17 cellular contexts compared by ENCODE assay signal in genomic region chr17:67582632-67583230, GRCh38.
DNase-seq lines count a peak whose midpoint lies in the region; ATAC-seq, FAIRE-seq and TF ChIP-seq lines count a peak whose summit lies in the region.
"Had no signal": no experiment of that assay in that cellular context is flagged by ENCODE, and none has a peak within 500 bp of the region (broad histone marks: within the 10 kb centered on the region; RNA-seq: fewer than 3 reads in every experiment).

No MANE protein-coding gene starts in this region.

- H2BK20ac ChIP-seq in H1 (ENCODE audit: low read length), result no peak overlapping the region

- peak overlapping the region; percentile 69 for H4K91ac ChIP-seq in H1 (replicated peaks; ENCODE audit: insufficient read length, low read length)

- H4K5ac ChIP-seq in H1 (ENCODE audit: insufficient read length, low read depth, low read length), result no peak overlapping the region

- H2BK12ac ChIP-seq in H1 (ENCODE audit: low read depth, low read length), result no peak overlapping the region

- CTCF ChIA-PET in H1 (lab: Charles Lee; ENCODE audit: partially characterized antibody), result interaction anchor here (0.6 to 1.3 kb wide), 4 partner anchors 20 to 149 kb away, joined by 3 to 5 read pairs (median 3); no protein-coding TSS in a partner anchor

- H3K9me3 ChIP-seq in H1 (ENCODE audit: insufficient read depth in 2 of 2, low read depth in 1 of 2, low read length in 1 of 2) (no peaks in the 10 kb centered on the region), ovary (no peaks in the 10 kb centered on the region), spleen (peaks cover 0 to 6% (median 0%) of the 10 kb centered on the region in 8 donors)

- FAIRE-seq in H1 (lab: Jason Lieb, UNC), result no peak
- FAIRE-seq: GM12891, K562 had no signal

- no peaks in the 10 kb centered on the region for H3K23me2 ChIP-seq in H1 (ENCODE audit: low read depth, low read length)

- no peak overlapping the region for H2AK5ac ChIP-seq in H1 (ENCODE audit: low read depth, low read length)

- POLR2A ChIA-PET in H1 (lab: Charles Lee; ENCODE audit: partially characterized antibody), result no interaction called here

- H2BK5ac ChIP-seq in H1 (ENCODE audit: low read depth, low read length), result no peak overlapping the region

- H3K9ac ChIP-seq in H1 (replicated peaks in 1 of 4; ENCODE audit: extremely low read depth in 1 of 4, low read depth in 3 of 4, low read length in 3 of 4), result no peak overlapping the region

- TF ChIP-seq CTCF in H1 (IDR thresholded peaks at IDR 0.05; ENCODE audit: control extremely low read depth in 1 of 3, insufficient read depth in 1 of 3, low read depth in 1 of 3, low read length in 3 of 3) (no peak), ovary (IDR thresholded peaks at IDR 0.05) (no peak), spleen (IDR thresholded peaks at IDR 0.05 in 8 of 11, conservative IDR thresholded peaks at IDR 0.05 in 3 of 11) (no peak)

- TF ChIP-seq EP300 in H1 (IDR thresholded peaks at IDR 0.05; ENCODE audit: borderline replicate concordance in 1 of 2, low read depth in 2 of 2, low read length in 2 of 2), result no peak
- no peak for TF ChIP-seq EP300 in ovary (IDR thresholded peaks at IDR 0.05)

- no peak overlapping the region for H3K14ac ChIP-seq in H1 (ENCODE audit: insufficient read length)

- no peak for TF ChIP-seq POLR2A in H1 (IDR thresholded peaks at IDR 0.05; ENCODE audit: control extremely low read depth in 1 of 2, low read depth in 2 of 2, low read length in 2 of 2)
- TF ChIP-seq POLR2A in ovary (IDR thresholded peaks at IDR 0.05), result no peak
- no peak for TF ChIP-seq POLR2A in spleen (IDR thresholded peaks at IDR 0.05)

- no peak overlapping the region for H3K18ac ChIP-seq in H1 (ENCODE audit: extremely low read depth, low read length)

- H3K79me2 ChIP-seq in H1 (ENCODE audit: control insufficient read depth in 1 of 2, insufficient read depth in 2 of 2, low read length in 2 of 2), result no peaks in the 10 kb centered on the region

- peaks cover 0 to 1% of the 10 kb centered on the region in 2 experiments for H4K20me1 ChIP-seq in H1 (replicated peaks in 1 of 2; ENCODE audit: control insufficient read depth in 1 of 2, insufficient read depth in 2 of 2, low read length in 2 of 2)

- WGBS in H1 (ENCODE audit: extremely low coverage in 1 of 2, insufficient coverage in 1 of 2, insufficient read length in 1 of 2, insufficient replicate concordance in 2 of 2, low coverage in 1 of 2, low lambda C conversion rate in 2 of 2, missing lambda C conversion rate in 1 of 2), 2 experiments, result 93% methylated on average over 8 of the region's 8 CpGs; no CpG with 5 or more reads in 1 of the 2 experiments
- 32 to 36% (median 33%) methylated on average over 8 of the region's 8 CpGs for WGBS in ovary, 3 donors
- WGBS in spleen, 5 donors, result 79 to 86% (median 81%) methylated on average over 8 of the region's 8 CpGs

- H3K56ac ChIP-seq in H1 (replicated peaks; ENCODE audit: insufficient read length, low read depth, low read length), result no peak overlapping the region

- TF ChIP-seq RAD21 in H1 (IDR thresholded peaks at IDR 0.05 in 1 of 2, conservative IDR thresholded peaks at IDR 0.05 in 1 of 2; ENCODE audit: low read depth in 2 of 2, low read length in 2 of 2), result no peak

- intact Hi-C loops in ovary (cut with DNase I) (no loop called here), spleen (cut with DNase I; ENCODE audit: low total_unique reads) (no loop called here)

- H3K27ac ChIP-seq in H1 (ENCODE audit: low read depth, low read length) (no peak overlapping the region), ovary (no peak overlapping the region), spleen (no peak overlapping the region)
- H3K27ac ChIP-seq: PC-9 had no signal

- no peak overlapping the region for H2BK120ac ChIP-seq in H1 (replicated peaks; ENCODE audit: low read depth, low read length)

- no peaks in the 10 kb centered on the region for H3K79me1 ChIP-seq in H1 (ENCODE audit: low read depth, low read length)

- ATAC-seq in HG03135 (IDR thresholded peaks at IDR 0.05; ENCODE audit: unreplicated experiment), result no peak
- ATAC-seq in HG02610 (IDR thresholded peaks at IDR 0.05; ENCODE audit: unreplicated experiment), result no peak
- ATAC-seq: activated CD4-positive, CD25-positive, alpha-beta regulatory T cell treated with anti-CD3 and anti-CD28 coated beads, Interleukin-2, amount 50 U/mL, for 24 hours; activated T-cell treated with anti-CD3 and anti-CD28 coated beads, Interleukin-2, amount 50 U/mL, for 4 hours; K562 had no signal

- H3K27me3 ChIP-seq in H1 (replicated peaks in 1 of 4; ENCODE audit: control insufficient read depth in 3 of 4, extremely low read depth in 1 of 4, insufficient read depth in 3 of 4, low read length in 3 of 4), result no peaks in the 10 kb centered on the region
- H3K27me3 ChIP-seq in ovary, result no peaks in the 10 kb centered on the region
- no peaks in the 10 kb centered on the region for H3K27me3 ChIP-seq in spleen (replicated peaks in 1 of 7)

- H3K4me3 ChIP-seq in H1 (ENCODE audit: extremely low read depth in 1 of 4, insufficient read depth in 2 of 4, low read depth in 3 of 4, low read length in 4 of 4) (no peak overlapping the region), ovary (no peak overlapping the region), spleen (no peak overlapping the region)
- H3K4me3 ChIP-seq: K562, PC-9 had no signal

- H3K23ac ChIP-seq in H1 (ENCODE audit: insufficient read length), result no peak overlapping the region

- DNase-seq in DMS153 (lab: John Stamatoyannopoulos, UW) (peak; percentile 99), NCI-H2081 (lab: John Stamatoyannopoulos, UW) (peak; percentile 87 to 97), H1 (ENCODE audit: low read depth in 1 of 2, low spot score in 2 of 2) (no peak), ovary (peak; percentile 47 to 74 (median 55)), SIG-M5 treated with dmso at 0.1 percent for 504 hours (lab: John Stamatoyannopoulos, UW; ENCODE audit: unreplicated experiment) (no peak), spleen (no peak)
- DNase-seq: activated T-cell treated with anti-CD3 and anti-CD28 coated beads, Interleukin-2, amount 50 U/mL, for 4 hours; AML-193; NCI-H187 treated with DMSO at 0.1 percent for 48 hours; PC-9; stimulated activated CD4-positive, alpha-beta T cell treated with anti-CD3 and anti-CD28 coated beads, Interleukin-2, amount 100 ng/mL, for 24 hours; SW 1271 had no signal

- no peak overlapping the region for H3K4ac ChIP-seq in H1 (replicated peaks; ENCODE audit: insufficient read length, low read depth, low read length)

- H3K4me2 ChIP-seq in H1 (ENCODE audit: insufficient read depth in 1 of 2, low read depth in 2 of 2, low read length in 2 of 2), result no peak overlapping the region
- H3K4me2 ChIP-seq: PC-9 had no signal

- no peak overlapping the region for H4K8ac ChIP-seq in H1 (ENCODE audit: extremely low read depth, insufficient read depth, low read length)

- H3K36me3 ChIP-seq in H1 (ENCODE audit: control insufficient read depth in 2 of 4, insufficient read depth in 4 of 4, low read length in 3 of 4) (no peaks in the 10 kb centered on the region), ovary (no peaks in the 10 kb centered on the region), spleen (peaks cover 0 to 42% (median 0%) of the 10 kb centered on the region in 6 donors)

- no peak overlapping the region for H2AFZ ChIP-seq in H1 (ENCODE audit: low read length)
- H2AFZ ChIP-seq: PC-9 had no signal

- H2BK15ac ChIP-seq in H1 (ENCODE audit: low read length), result no peak overlapping the region

- H3K4me1 ChIP-seq in H1 (replicated peaks in 1 of 4; ENCODE audit: control insufficient read depth in 3 of 4, insufficient read depth in 4 of 4, low read length in 3 of 4), result peaks cover 0 to 5% (median 2%) of the 10 kb centered on the region in 4 experiments; a peak in 2 of 7 replicates
- H3K4me1 ChIP-seq in ovary (ENCODE audit: insufficient read depth), result peaks cover 2% of the 10 kb centered on the region
- no peaks in the 10 kb centered on the region for H3K4me1 ChIP-seq in spleen

TF ChIP-seq in H1, 55 proteins besides CTCF, POLR2A, EP300 and RAD21:
- no peak for TF ChIP-seq RNF2 (IDR thresholded peaks at IDR 0.05; ENCODE audit: borderline replicate concordance, low read depth, low read length, missing control alignments, poor library complexity, severe bottlenecking)
- no peak for TF ChIP-seq ATF3 (IDR thresholded peaks at IDR 0.05; ENCODE audit: insufficient read depth, low read depth, low read length)

Comparison
In these comparisons a context has a peak if more than half of its experiments do, and no peak if none do; other contexts are left out.
1. DNase-seq: peak in DMS153 (single experiment), NCI-H2081 (2 of 2) and ovary (5 of 5); none in H1 (0 of 2), SIG-M5 treated with dmso at 0.1 percent for 504 hours (single experiment) and spleen (single experiment).